8 cellular contexts compared by ENCODE assay signal in the genomic region with DNA sequence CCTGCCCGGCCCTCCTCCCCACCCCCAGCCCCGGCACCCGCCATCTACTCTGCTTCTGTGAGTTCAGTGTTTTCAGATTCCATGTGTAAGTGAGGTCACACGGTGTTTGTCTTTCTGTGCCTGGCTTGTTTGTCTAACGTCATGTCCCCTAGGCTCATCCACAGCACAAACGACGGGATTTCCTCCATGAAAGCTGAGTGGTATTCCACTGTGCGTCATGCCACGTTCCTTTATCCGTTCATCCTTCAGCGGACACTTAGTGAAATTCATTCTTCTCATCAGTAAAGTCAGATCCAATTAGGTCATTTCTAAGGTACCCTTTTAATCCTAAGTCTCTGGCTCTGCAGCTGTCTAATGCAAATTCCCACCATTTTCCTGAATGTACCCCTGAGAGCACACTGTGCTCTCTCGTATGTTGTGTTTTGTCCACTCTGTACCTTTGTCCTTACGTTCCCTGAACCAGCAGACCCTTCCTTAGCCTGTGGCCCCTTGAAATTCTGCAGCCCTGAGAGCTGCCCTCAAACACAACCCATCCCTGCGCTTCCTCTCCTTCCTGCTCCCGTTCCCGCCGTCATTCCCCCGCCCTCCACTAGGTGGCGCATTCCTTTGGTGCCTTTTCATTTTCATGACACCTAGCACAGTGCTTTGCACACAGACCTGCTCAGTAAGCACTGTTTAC. TPM values are rescaled to one million over a fixed set of nuclear protein-coding genes. Genes with fewer than 3 reads are reported as not detected.
A peak's percentile ranks its signal among the peaks of the same experiment; 100 is the strongest.
DNase-seq lines count a peak whose midpoint lies in the region; ATAC-seq, FAIRE-seq and TF ChIP-seq lines count a peak whose summit lies in the region.

No MANE protein-coding gene starts in this region.

- no peaks in the 10 kb centered on the region for H3K9me3 Mint-ChIP-seq in nephron

- peaks cover 62% of the 10 kb centered on the region for H3K36me3 Mint-ChIP-seq in nephron (ENCODE audit: low read depth)

- no peak overlapping the region for H3K4me3 ChIP-seq in epithelial cell of proximal tubule (ENCODE audit: low read depth, low read length)

- peaks cover 24% of the 10 kb centered on the region for H3K4me1 Mint-ChIP-seq in nephron

- ATAC-seq in HG03280 (IDR thresholded peaks at IDR 0.05; ENCODE audit: unreplicated experiment) = no peak

- TF ChIP-seq CTCF in D721Med (IDR thresholded peaks at IDR 0.05; ENCODE audit: insufficient read depth, missing control alignments) = peak; percentile 95
- peak; percentile 99 for TF ChIP-seq CTCF in epithelial cell of proximal tubule (conservative IDR thresholded peaks at IDR 0.05; ENCODE audit: low read depth, low read length)
- TF ChIP-seq CTCF in nephron (IDR thresholded peaks at IDR 0.05; ENCODE audit: unreplicated experiment in 3 of 3) = peak; percentile 88 to 97 (median 94)

- FAIRE-seq in D721Med (lab: Jason Lieb, UNC) = no peak

- DNase-seq in D721Med (ENCODE audit: insufficient read length, low spot score) = peak; percentile 62
- peak; percentile 22 for DNase-seq in HCEC 1CT
- peak; percentile 37 for DNase-seq in NOMO-1 treated with dmso at 0.1 percent for 144 hours (lab: John Stamatoyannopoulos, UW; ENCODE audit: unreplicated experiment)
- DNase-seq in activated CD8-positive, alpha-beta memory T cell treated with anti-CD3 and anti-CD28 coated beads, Interleukin-2, amount 50 U/mL, for 4 hours = peak; percentile 74
- no peak for DNase-seq in epithelial cell of proximal tubule (ENCODE audit: low read depth)
- DNase-seq in stromal cell of bone marrow (ENCODE audit: low read depth) = peak; percentile 13

- no peaks in the 10 kb centered on the region for H3K27me3 Mint-ChIP-seq in nephron (ENCODE audit: low read depth)

- no peak overlapping the region for H3K4me3 Mint-ChIP-seq in nephron

- no peak overlapping the region for H3K27ac Mint-ChIP-seq in nephron

RNA-seq across cellular contexts. Expression of gene TRAPPC12, which starts 44.1 kb away (rescaled TPM):
- 55.1 and 77.4 TPM in 2 replicates for total RNA-seq in epithelial cell of proximal tubule

RNA-seq across cellular contexts. Expression of gene EIPR1, which starts 46.0 kb away (rescaled TPM):
- total RNA-seq in epithelial cell of proximal tubule = 43.9 and 68.4 TPM in 2 replicates
